11 cellular contexts compared by ENCODE assay signal in the genomic region with DNA sequence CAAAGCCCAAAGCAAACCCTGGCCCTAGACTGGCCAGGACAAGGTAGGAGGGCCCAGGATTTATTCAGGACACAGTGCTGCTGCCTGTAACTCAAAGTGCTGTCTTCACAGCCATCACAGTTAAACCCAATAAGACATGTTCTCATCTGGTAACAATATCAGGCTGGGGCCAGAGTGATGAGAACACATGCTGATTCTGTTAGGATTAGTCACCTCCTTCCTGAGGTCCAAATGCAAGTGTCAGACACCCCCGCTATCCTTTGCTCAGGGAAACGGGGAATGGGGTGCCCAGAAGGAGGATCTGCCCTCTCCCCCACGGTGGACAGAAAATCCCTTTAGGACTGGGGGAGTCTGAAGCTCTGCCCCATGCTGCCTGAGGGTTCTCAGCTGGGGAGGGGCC. TPM values are rescaled to one million over a fixed set of nuclear protein-coding genes. Genes with fewer than 3 reads are reported as not detected.
DNase-seq lines count a peak whose midpoint lies in the region; ATAC-seq, FAIRE-seq and TF ChIP-seq lines count a peak whose summit lies in the region.
"Had no signal": no experiment of that assay in that cellular context is flagged by ENCODE, and none has a peak within 500 bp of the region (broad histone marks: within the 10 kb centered on the region; RNA-seq: fewer than 3 reads in every experiment).

No MANE protein-coding gene starts in this region.

- H2AFZ ChIP-seq in ACC112 (ENCODE audit: low read length, unreplicated experiment): peak overlapping the region; percentile 37

- intact Hi-C loops in kidney (cut with DNase I): no loop called here
- intact Hi-C loops in mucosa of descending colon (cut with DNase I, micrococcal nuclease): no loop called here

- no peak overlapping the region for H3K9ac ChIP-seq in kidney (ENCODE audit: low read length in 2 of 2)

- H3K4me1 ChIP-seq in ACC112 (ENCODE audit: control insufficient read depth, insufficient read depth, low read length, unreplicated experiment): peaks cover 30% of the 10 kb centered on the region
- peaks cover 0 to 7% (median 2%) of the 10 kb centered on the region in 4 donors for H3K4me1 ChIP-seq in Peyer's patch
- H3K4me1 ChIP-seq in esophagus (ENCODE audit: control insufficient read depth in 2 of 2, insufficient read depth in 2 of 2, low read length in 1 of 2): peaks cover 4 to 34% of the 10 kb centered on the region in 2 donors
- peaks cover 0 to 12% of the 10 kb centered on the region in 2 donors for H3K4me1 ChIP-seq in muscle layer of duodenum (ENCODE audit: control insufficient read depth in 1 of 2, insufficient read depth in 2 of 2, low read length in 2 of 2)
- H3K4me1 ChIP-seq in kidney (ENCODE audit: control insufficient read depth in 1 of 2, insufficient read depth in 1 of 2, low read depth in 1 of 2, low read length in 2 of 2): peaks cover 3 to 10% of the 10 kb centered on the region in 2 donors
- peaks cover 16% of the 10 kb centered on the region for H3K4me1 ChIP-seq in mucosa of descending colon (ENCODE audit: low read depth)

- H3K4me3 ChIP-seq in ACC112 (ENCODE audit: low read depth, low read length) (no peak overlapping the region; the same call in 1 of the 2 replicates), Peyer's patch (no peak overlapping the region), esophagus (ENCODE audit: low read depth in 1 of 2, low read length in 2 of 2) (no peak overlapping the region), muscle layer of duodenum (ENCODE audit: low read depth in 1 of 2, low read length in 2 of 2) (no peak overlapping the region), kidney (ENCODE audit: low read length in 2 of 2) (no peak overlapping the region), mucosa of descending colon (no peak overlapping the region)

- peak overlapping the region; percentile 74 for H3K27ac ChIP-seq in ACC112 (ENCODE audit: low read depth, low read length)
- peak overlapping the region in 3 of 4 donors; percentile 12 to 55 (median 33) for H3K27ac ChIP-seq in Peyer's patch
- peak overlapping the region; percentile 52 to 75 for H3K27ac ChIP-seq in esophagus (ENCODE audit: low read depth in 2 of 2, low read length in 1 of 2)
- peak overlapping the region; percentile 80 for H3K27ac ChIP-seq in muscle layer of duodenum (ENCODE audit: low read length)
- no peak overlapping the region for H3K27ac ChIP-seq in kidney (ENCODE audit: low read depth in 2 of 2, low read length in 2 of 2)

- no peak for ATAC-seq in mucosa of descending colon

- FAIRE-seq in kidney (lab: Jason Lieb, UNC): no peak

- no peak for TF ChIP-seq POLR2A in Peyer's patch (IDR thresholded peaks at IDR 0.05)

- 34 to 45% methylated on average over 3 of the region's 3 CpGs for WGBS in esophagus, 2 donors

- H3K79me2 ChIP-seq in ACC112 (ENCODE audit: control insufficient read depth, insufficient read depth, low read length, unreplicated experiment): no peaks in the 10 kb centered on the region

- H3K27me3 ChIP-seq in ACC112 (ENCODE audit: insufficient read depth, low read length) (no peaks in the 10 kb centered on the region), Peyer's patch (no peaks in the 10 kb centered on the region), esophagus (ENCODE audit: control insufficient read depth in 1 of 2, insufficient read depth in 2 of 2, low read length in 2 of 2) (no peaks in the 10 kb centered on the region), muscle layer of duodenum (ENCODE audit: low read depth, low read length) (no peaks in the 10 kb centered on the region)

- no peaks in the 10 kb centered on the region for H3K9me3 ChIP-seq in Peyer's patch
- no peaks in the 10 kb centered on the region for H3K9me3 ChIP-seq in esophagus (ENCODE audit: control insufficient read depth in 2 of 2, insufficient read depth in 1 of 2, low read depth in 1 of 2, low read length in 1 of 2)
- H3K9me3 ChIP-seq in muscle layer of duodenum (ENCODE audit: control insufficient read depth in 1 of 2, low read length in 2 of 2): no peaks in the 10 kb centered on the region
- H3K9me3 ChIP-seq in kidney (ENCODE audit: control insufficient read depth in 1 of 2, low read length in 2 of 2): no peaks in the 10 kb centered on the region
- H3K9me3 ChIP-seq in mucosa of descending colon: no peaks in the 10 kb centered on the region

- DNase-seq in Peyer's patch (no peak), kidney (no peak), mucosa of descending colon (no peak), COR-L47 (lab: John Stamatoyannopoulos, UW) (no peak)
- DNase-seq in activated CD4-positive, alpha-beta T cell treated with anti-CD3 and anti-CD28 coated beads, Interleukin-2, amount 50 U/mL, for 4 hours: no peak
- DNase-seq: effector CD8-positive, alpha-beta T cell; naive B cell; NCI-H2171 treated with DMSO at 0.1 percent for 48 hours had no signal

- TF ChIP-seq CTCF in Peyer's patch (IDR thresholded peaks at IDR 0.05): no peak
- TF ChIP-seq CTCF in kidney (IDR thresholded peaks at IDR 0.05; ENCODE audit: borderline replicate concordance, extremely low read depth, insufficient read depth): no peak
- no peak for TF ChIP-seq CTCF in mucosa of descending colon (IDR thresholded peaks at IDR 0.05)

- H3K36me3 ChIP-seq in ACC112 (ENCODE audit: insufficient read depth, low read length) (no peaks in the 10 kb centered on the region), Peyer's patch (no peaks in the 10 kb centered on the region), esophagus (ENCODE audit: control insufficient read depth in 2 of 2, insufficient read depth in 2 of 2, low read length in 1 of 2) (no peaks in the 10 kb centered on the region), muscle layer of duodenum (ENCODE audit: control insufficient read depth in 1 of 2, insufficient read depth in 2 of 2, low read length in 2 of 2) (peaks cover 0 to 4% of the 10 kb centered on the region in 2 donors), kidney (ENCODE audit: control insufficient read depth in 1 of 2, insufficient read depth in 2 of 2, low read length in 2 of 2) (no peaks in the 10 kb centered on the region), mucosa of descending colon (ENCODE audit: low read depth) (no peaks in the 10 kb centered on the region)

RNA-seq across cellular contexts. Expression of gene ZDHHC1, which starts 9.6 kb away (rescaled TPM):
- total RNA-seq in Peyer's patch (10 to 100 TPM in 1 of 4 donors, 1 to 10 TPM in 3; 3.5 to 14.5 (median 6.3) TPM), kidney (23.6 TPM), mucosa of descending colon (10 to 100 TPM in 1 of 3 donors, 1 to 10 TPM in 2; 9.2 to 12.3 (median 10.0) TPM)
- polyA plus RNA-seq in esophagus (1 to 10 TPM; 3.3 to 4.7 TPM), kidney (ENCODE audit: insufficient read depth, low read depth, low replicate concordance) (14.6 TPM)

RNA-seq across cellular contexts. Expression of gene TPPP3, which starts 13.3 kb away (rescaled TPM):
- total RNA-seq in Peyer's patch (10 to 100 TPM in 2 of 4 donors, 1 to 10 TPM in 2; 6.6 to 33.3 (median 16.6) TPM), kidney (8.2 TPM), mucosa of descending colon (10 to 100 TPM in 1 of 3 donors, 1 to 10 TPM in 2; 3.8 to 23.8 (median 4.8) TPM)
- polyA plus RNA-seq in esophagus (10 to 100 TPM; 15.2 to 39.0 TPM), kidney (ENCODE audit: insufficient read depth, low read depth, low replicate concordance) (108 TPM)

RNA-seq across cellular contexts. Expression of gene HSD11B2, which starts 24.3 kb away (rescaled TPM):
- total RNA-seq in Peyer's patch (100 to 1,000 TPM; 116 to 688 (median 499) TPM), kidney (139 TPM), mucosa of descending colon (100 to 1,000 TPM; 322 to 765 (median 646) TPM)
- polyA plus RNA-seq in esophagus (10 to 100 TPM; 10.7 to 15.2 TPM), kidney (ENCODE audit: insufficient read depth, low read depth, low replicate concordance) (1,022 TPM)

Comparison
In these comparisons a context has a peak if more than half of its experiments do, and no peak if none do; other contexts are left out.
1. H3K27ac ChIP-seq: peak in ACC112 (single experiment), Peyer's patch (3 of 4), esophagus (2 of 2) and muscle layer of duodenum (single experiment); none in kidney (0 of 2).